Comparison of ENCODE assay signal across 8 cellular contexts in genomic region chr10:21533577-21534475, GRCh38. TPM values are rescaled to one million over a fixed set of nuclear protein-coding genes. Genes with fewer than 3 reads are reported as not detected.
DNase-seq lines count a peak whose midpoint lies in the region; ATAC-seq lines count a peak whose summit lies in the region.

Gene MLLT10 (plus strand): TSS chr10:21534232. CDS start chr10:21534645, 413 bp downstream.

- peak within 1 kb of the TSS; percentile 88 for H3K9ac ChIP-seq in NT2/D1 (ENCODE audit: insufficient read length, low read depth)

- H3K4me3 ChIP-seq in NT2/D1 (ENCODE audit: insufficient read length, low read depth), result peak within 1 kb of the TSS; percentile 80

- H3K9me3 ChIP-seq in NT2/D1 (ENCODE audit: insufficient read depth, low read length), result no peaks in the 10 kb centered on the region

- H3K27me3 ChIP-seq in NT2/D1 (ENCODE audit: insufficient read depth, insufficient read length), result no peaks in the 10 kb centered on the region

- in situ Hi-C loops in endometrial microvascular endothelial cells (cut with HindIII; ENCODE audit: inconsistent ontology term, low pct_unique_long_range_greater_than_20kb, low sequenced_read_pairs), result no loop called here

- H3K36me3 ChIP-seq in NT2/D1 (ENCODE audit: insufficient read depth, insufficient read length, low read length), result peaks cover 18% of the 10 kb centered on the region

- peak; percentile 97 for DNase-seq in COLO668 (lab: John Stamatoyannopoulos, UW; ENCODE audit: unreplicated experiment)
- DNase-seq in HT-29 (ENCODE audit: low spot score), result peak; percentile 92
- peak; percentile 91 for DNase-seq in NT2/D1 (ENCODE audit: low read depth, low spot score)
- peak; percentile 61 for DNase-seq in activated CD8-positive, alpha-beta memory T cell treated with anti-CD3 and anti-CD28 coated beads, Interleukin-2, amount 50 U/mL, for 1 hour (ENCODE audit: extremely low read depth)
- DNase-seq in midbrain (lab: John Stamatoyannopoulos, UW), result peak; percentile 93
- peak; percentile 76 to 81 for DNase-seq in stimulated activated CD8-positive, alpha-beta memory T cell treated with anti-CD3 and anti-CD28 coated beads, Interleukin-2, amount 100 ng/mL, for 1 hour (ENCODE audit: low read depth in 2 of 2)

- ATAC-seq in GM19463 (IDR thresholded peaks at IDR 0.05; ENCODE audit: unreplicated experiment), result peak; percentile 87

- no peaks in the 10 kb centered on the region for H3K4me1 ChIP-seq in NT2/D1 (ENCODE audit: insufficient read depth, insufficient read length)

RNA-seq across cellular contexts. Expression of gene MLLT10, which starts in this region (rescaled TPM):
- total RNA-seq in HT-29 (2014; rRNA removed; shearing (Covaris generic)), result 31.7 and 47.6 TPM in 2 replicates
- total RNA-seq in endometrial microvascular endothelial cells (ENCODE audit: inconsistent ontology term), result 19.2 TPM

Comparison
In these comparisons a context has a peak if more than half of its experiments do, and no peak if none do; other contexts are left out.
1. Peak in every context shown above with its lines: DNase-seq, ATAC-seq and H3K4me3 ChIP-seq.